ENCODE assay signal across 2 cellular contexts in the genomic region with DNA sequence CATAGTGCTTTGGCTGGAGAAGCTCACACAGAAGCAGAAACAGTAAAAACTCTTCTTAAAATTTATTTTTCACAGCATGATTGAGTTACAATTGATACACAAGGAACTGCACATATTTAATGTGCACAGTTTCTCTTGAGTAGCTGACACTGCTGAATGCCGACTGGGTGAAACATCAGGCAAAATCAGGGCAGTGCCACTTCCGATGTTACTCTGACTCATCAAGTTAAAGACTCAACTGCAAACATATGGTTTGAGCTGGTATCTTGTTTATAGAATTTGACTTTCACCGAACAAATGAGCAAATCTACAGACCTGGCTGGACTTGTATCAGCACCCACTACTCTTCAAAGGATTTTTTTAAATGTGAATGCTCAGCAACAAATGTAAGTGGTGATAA.
TF ChIP-seq lines count a peak whose summit lies in the region.

No MANE protein-coding gene starts in this region.

TF ChIP-seq in HCT116, 20 proteins besides CTCF, POLR2A, EP300 and RAD21:
- peak; percentile 53 for TF ChIP-seq JUND (IDR thresholded peaks at IDR 0.05)
- 0 out of 2 replicates have a peak, but pooled peaks have one; percentile 25 for TF ChIP-seq CBX3 (IDR thresholded peaks at IDR 0.05; ENCODE audit: low read depth)
- peak; percentile 63 for TF ChIP-seq FOSL1 (IDR thresholded peaks at IDR 0.05; ENCODE audit: low read depth)
TF ChIP-seq in HCT116: peak in this region for 3; not testable (repeated sequence) for 17.

TF ChIP-seq in HepG2, 621 proteins besides CTCF, POLR2A, EP300 and RAD21:
- TF ChIP-seq ETV5 (CRISPR knock-in tag; IDR thresholded peaks at IDR 0.05; ENCODE audit: borderline replicate concordance) (peak; percentile 34; the same call in 1 of the 2 replicates), MAFF (IDR thresholded peaks at IDR 0.05; ENCODE audit: low read depth, low read length) (0 out of 2 replicates have a peak, but pooled peaks have one; percentile 22), FOSL2 (CRISPR knock-in tag; IDR thresholded peaks at IDR 0.05) (peak; percentile 80)
